Comparison of ENCODE assay signal across 8 cellular contexts in the genomic region with DNA sequence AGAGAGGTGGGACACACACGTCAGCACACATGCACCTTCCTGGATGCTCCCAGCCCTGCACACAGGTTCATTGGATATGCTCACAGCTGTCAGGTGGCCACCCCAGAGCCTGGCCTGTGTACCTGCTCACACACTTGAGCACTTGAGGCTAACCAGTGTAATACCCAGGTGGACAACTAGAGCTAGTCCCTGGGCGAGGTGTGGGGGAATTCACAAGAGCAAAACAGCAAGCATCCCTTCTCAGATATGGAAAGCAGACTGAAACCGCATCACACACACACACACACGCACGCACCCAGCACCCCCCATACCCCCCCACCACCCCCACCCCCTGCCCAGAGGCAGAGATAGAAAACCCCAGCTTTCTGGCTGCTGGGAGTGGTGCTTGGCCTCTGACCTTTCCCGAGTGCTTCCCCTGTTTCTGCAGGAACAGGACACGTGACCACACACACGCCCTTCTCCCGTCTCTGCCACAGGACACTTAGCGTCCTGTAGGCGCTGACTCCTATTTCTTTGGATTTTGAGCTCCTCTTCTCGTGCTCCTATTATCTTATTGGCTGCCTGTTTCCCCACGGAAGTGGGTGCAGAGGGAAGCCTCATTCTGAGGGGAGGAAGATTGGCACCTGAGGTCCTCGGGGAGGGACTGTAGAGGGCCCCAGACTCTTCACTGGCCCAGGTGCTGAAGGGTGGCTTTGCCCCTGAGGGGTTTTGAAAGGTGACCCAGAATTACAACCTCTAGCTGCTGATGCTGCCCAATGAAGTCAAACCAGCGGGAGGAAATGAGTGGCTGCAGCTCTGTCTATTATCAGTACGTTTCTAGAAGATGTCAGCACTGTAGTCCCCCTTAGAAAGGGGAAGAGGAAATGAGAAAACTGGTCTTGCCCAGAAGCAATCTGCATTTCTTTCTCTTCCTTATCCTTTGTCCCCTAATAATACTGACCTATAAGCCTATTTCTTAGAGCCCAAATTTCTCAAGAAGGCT.
DNase-seq lines count a peak whose midpoint lies in the region; ATAC-seq, FAIRE-seq and TF ChIP-seq lines count a peak whose summit lies in the region.

No MANE protein-coding gene starts in this region.

- peaks cover 51% of the 10 kb centered on the region for H3K4me1 Mint-ChIP-seq in CD14-positive monocyte
- peaks cover 6% of the 10 kb centered on the region for H3K4me1 Mint-ChIP-seq in HFFc6 (ENCODE audit: low read depth)

- H2BK15ac ChIP-seq in H1 (ENCODE audit: low read length): no peak overlapping the region

- H2BK120ac ChIP-seq in H1 (replicated peaks; ENCODE audit: low read depth, low read length): no peak overlapping the region

- no peak for TF ChIP-seq POLR2A in H1 (IDR thresholded peaks at IDR 0.05; ENCODE audit: control extremely low read depth in 1 of 2, low read depth in 2 of 2, low read length in 2 of 2)

- H4K8ac ChIP-seq in H1 (ENCODE audit: extremely low read depth, insufficient read depth, low read length): no peak overlapping the region; the same call in none of the 2 replicates

- H3K27ac Mint-ChIP-seq in CD14-positive monocyte: peak overlapping the region; percentile 90 to 97 (median 92)
- H3K27ac Mint-ChIP-seq in HFFc6: no peak overlapping the region

- H3K18ac ChIP-seq in H1 (ENCODE audit: extremely low read depth, low read length): no peak overlapping the region

- no peak overlapping the region for H3K27ac ChIP-seq in H1 (ENCODE audit: low read depth, low read length)
- no peak overlapping the region for H3K27ac ChIP-seq in SJCRH30

- no peak for TF ChIP-seq RAD21 in H1 (IDR thresholded peaks at IDR 0.05 in 1 of 2, conservative IDR thresholded peaks at IDR 0.05 in 1 of 2; ENCODE audit: low read depth in 2 of 2, low read length in 2 of 2)

- TF ChIP-seq CTCF in CD14-positive monocyte (IDR thresholded peaks at IDR 0.05): no peak
- no peak for TF ChIP-seq CTCF in H1 (IDR thresholded peaks at IDR 0.05; ENCODE audit: control extremely low read depth in 1 of 3, insufficient read depth in 1 of 3, low read depth in 1 of 3, low read length in 3 of 3)
- no peak for TF ChIP-seq CTCF in HFFc6 (IDR thresholded peaks at IDR 0.05)

- no peak for FAIRE-seq in H1 (lab: Jason Lieb, UNC)

- peak; percentile 58 for ATAC-seq in GM19467 (IDR thresholded peaks at IDR 0.05; ENCODE audit: unreplicated experiment)
- ATAC-seq in HG03439 (IDR thresholded peaks at IDR 0.05; ENCODE audit: unreplicated experiment): peak; percentile 57

- H3K9me3 Mint-ChIP-seq in CD14-positive monocyte (peaks cover 0 to 2% (median 0%) of the 10 kb centered on the region in 7 donors), HFFc6 (no peaks in the 10 kb centered on the region)

- H3K4ac ChIP-seq in H1 (replicated peaks; ENCODE audit: insufficient read length, low read depth, low read length): no peak overlapping the region

- 78% methylated on average over 13 of the region's 16 CpGs; no CpG with 5 or more reads in 1 of the 2 experiments for WGBS in H1 (ENCODE audit: extremely low coverage in 1 of 2, insufficient coverage in 1 of 2, insufficient read length in 1 of 2, insufficient replicate concordance in 2 of 2, low coverage in 1 of 2, low lambda C conversion rate in 2 of 2, missing lambda C conversion rate in 1 of 2), 2 experiments

- DNase-seq in CD14-positive monocyte (ENCODE audit: low spot score): no peak
- no peak for DNase-seq in H1 (ENCODE audit: low read depth in 1 of 2, low spot score in 2 of 2)
- no peak for DNase-seq in HPDE6-E6E7 (ENCODE audit: extremely low spot score)
- DNase-seq in HFFc6: no peak
- DNase-seq in DMS53 (lab: John Stamatoyannopoulos, UW): no peak
- DNase-seq in SJCRH30: no peak

- H3K4me1 ChIP-seq in H1 (replicated peaks in 1 of 4; ENCODE audit: control insufficient read depth in 3 of 4, insufficient read depth in 4 of 4, low read length in 3 of 4) (peaks cover 0 to 9% (median 3%) of the 10 kb centered on the region in 4 experiments; a peak in 4 of 7 replicates), SJCRH30 (no peaks in the 10 kb centered on the region)

- no peak overlapping the region for H3K23ac ChIP-seq in H1 (ENCODE audit: insufficient read length)

- H3K36me3 ChIP-seq in H1 (ENCODE audit: control insufficient read depth in 2 of 4, insufficient read depth in 4 of 4, low read length in 3 of 4): no peaks in the 10 kb centered on the region
- peaks cover 7% of the 10 kb centered on the region; the same call in 1 of the 2 replicates for H3K36me3 ChIP-seq in SJCRH30

- POLR2A ChIA-PET in H1 (lab: Charles Lee; ENCODE audit: partially characterized antibody): interaction anchor here (1.1 to 2.1 kb wide), 5 partner anchors 49 to 104 kb away, joined by 3 to 8 read pairs (median 4); a partner anchor contains a TSS

- H3K23me2 ChIP-seq in H1 (ENCODE audit: low read depth, low read length): no peaks in the 10 kb centered on the region; the same call in 1 of the 2 replicates

- 0 out of 2 replicates have a peak overlapping the region, but pooled peaks have one; percentile 2 for H2AK5ac ChIP-seq in H1 (ENCODE audit: low read depth, low read length)

- TF ChIP-seq EP300 in H1 (IDR thresholded peaks at IDR 0.05; ENCODE audit: borderline replicate concordance in 1 of 2, low read depth in 2 of 2, low read length in 2 of 2): no peak

- CTCF ChIA-PET in H1 (lab: Charles Lee; ENCODE audit: partially characterized antibody): interaction anchor here (0.8 to 4.9 kb wide), 14 partner anchors 8 to 284 kb away, joined by 3 to 37 read pairs (median 4); a partner anchor contains a TSS

- no peak overlapping the region for H3K4me3 ChIP-seq in H1 (ENCODE audit: extremely low read depth in 1 of 4, insufficient read depth in 2 of 4, low read depth in 3 of 4, low read length in 4 of 4)
- no peak overlapping the region for H3K4me3 ChIP-seq in SJCRH30

- H3K36me3 Mint-ChIP-seq in CD14-positive monocyte (peaks cover 46 to 62% of the 10 kb centered on the region in 2 donors), HFFc6 (ENCODE audit: low read depth) (peaks cover 5% of the 10 kb centered on the region; the same call in 1 of the 2 replicates)

- H3K4me2 ChIP-seq in H1 (ENCODE audit: insufficient read depth in 1 of 2, low read depth in 2 of 2, low read length in 2 of 2): no peak overlapping the region

- H2BK5ac ChIP-seq in H1 (ENCODE audit: low read depth, low read length): no peak overlapping the region

- no peak overlapping the region for H4K91ac ChIP-seq in H1 (replicated peaks; ENCODE audit: insufficient read length, low read length)

- H3K9me3 ChIP-seq in H1 (ENCODE audit: insufficient read depth in 2 of 2, low read depth in 1 of 2, low read length in 1 of 2) (no peaks in the 10 kb centered on the region), SJCRH30 (replicated peaks) (no peaks in the 10 kb centered on the region)

- intact Hi-C loops in CD14-positive monocyte (cut with micrococcal nuclease): loop anchor here in 1 of 2 donors (10.0 kb wide), 1 partner anchor 149 kb away; no protein-coding TSS in a partner anchor

- no peak overlapping the region for H2BK12ac ChIP-seq in H1 (ENCODE audit: low read depth, low read length)

- H3K27me3 Mint-ChIP-seq in CD14-positive monocyte (ENCODE audit: low read depth in 3 of 3) (no peaks in the 10 kb centered on the region), HFFc6 (ENCODE audit: insufficient read depth) (no peaks in the 10 kb centered on the region)

- no peak overlapping the region for H3K9ac ChIP-seq in H1 (replicated peaks in 1 of 4; ENCODE audit: extremely low read depth in 1 of 4, low read depth in 3 of 4, low read length in 3 of 4)

- no peak overlapping the region for H2AFZ ChIP-seq in H1 (ENCODE audit: low read length)

- no peak overlapping the region for H4K5ac ChIP-seq in H1 (ENCODE audit: insufficient read length, low read depth, low read length)

- H3K14ac ChIP-seq in H1 (ENCODE audit: insufficient read length): no peak overlapping the region

- no peaks in the 10 kb centered on the region for H3K79me2 ChIP-seq in H1 (ENCODE audit: control insufficient read depth in 1 of 2, insufficient read depth in 2 of 2, low read length in 2 of 2)

- H4K20me1 ChIP-seq in H1 (replicated peaks in 1 of 2; ENCODE audit: control insufficient read depth in 1 of 2, insufficient read depth in 2 of 2, low read length in 2 of 2): peaks cover 0 to 2% of the 10 kb centered on the region in 2 experiments

- H3K27me3 ChIP-seq in H1 (replicated peaks in 1 of 4; ENCODE audit: control insufficient read depth in 3 of 4, extremely low read depth in 1 of 4, insufficient read depth in 3 of 4, low read length in 3 of 4) (no peaks in the 10 kb centered on the region), SJCRH30 (no peaks in the 10 kb centered on the region)

- H2BK20ac ChIP-seq in H1 (ENCODE audit: low read length): no peak overlapping the region

- H3K56ac ChIP-seq in H1 (replicated peaks; ENCODE audit: insufficient read length, low read depth, low read length): no peak overlapping the region

- peak overlapping the region; percentile 51 to 83 for H3K4me3 Mint-ChIP-seq in CD14-positive monocyte
- H3K4me3 Mint-ChIP-seq in HFFc6: no peak overlapping the region

- H3K79me1 ChIP-seq in H1 (ENCODE audit: low read depth, low read length): no peaks in the 10 kb centered on the region

TF ChIP-seq in H1, 55 proteins besides CTCF, POLR2A, EP300 and RAD21 (continues in another document):
- TF ChIP-seq MAFK (IDR thresholded peaks at IDR 0.05; ENCODE audit: low read depth, low read length): no peak
- no peak for TF ChIP-seq NRF1 (IDR thresholded peaks at IDR 0.05; ENCODE audit: low read depth, low read length)
- TF ChIP-seq, protein P1, sequence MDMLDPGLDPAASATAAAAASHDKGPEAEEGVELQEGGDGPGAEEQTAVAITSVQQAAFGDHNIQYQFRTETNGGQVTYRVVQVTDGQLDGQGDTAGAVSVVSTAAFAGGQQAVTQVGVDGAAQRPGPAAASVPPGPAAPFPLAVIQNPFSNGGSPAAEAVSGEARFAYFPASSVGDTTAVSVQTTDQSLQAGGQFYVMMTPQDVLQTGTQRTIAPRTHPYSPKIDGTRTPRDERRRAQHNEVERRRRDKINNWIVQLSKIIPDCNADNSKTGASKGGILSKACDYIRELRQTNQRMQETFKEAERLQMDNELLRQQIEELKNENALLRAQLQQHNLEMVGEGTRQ (IDR thresholded peaks at IDR 0.05; ENCODE audit: low read length): peak; percentile 29; the same call in 1 of the 2 replicates
- no peak for TF ChIP-seq CREB1 (IDR thresholded peaks at IDR 0.05)
- no peak for TF ChIP-seq SAP30 (IDR thresholded peaks at IDR 0.05; ENCODE audit: insufficient read depth, insufficient replicate concordance, low read length)
- no peak for TF ChIP-seq SRF (IDR thresholded peaks at IDR 0.05; ENCODE audit: low read depth, low read length)
- TF ChIP-seq BRCA1 (IDR thresholded peaks at IDR 0.05; ENCODE audit: low read depth, low read length): no peak
